ENCODE assay signal across 2 cellular contexts in genomic region chr4:55111601-55112000, GRCh38.
TF ChIP-seq lines count a peak whose summit lies in the region.

No MANE protein-coding gene starts in this region.

TF ChIP-seq in HepG2, 621 proteins besides CTCF, POLR2A, EP300 and RAD21:
- TF ChIP-seq USF2 (IDR thresholded peaks at IDR 0.05; ENCODE audit: low read depth, low read length) (peak; percentile 44; the same call in 1 of the 2 replicates), USF2 (CRISPR knock-in tag; IDR thresholded peaks at IDR 0.05; ENCODE audit: borderline replicate concordance) (no peak), TERF1 (CRISPR knock-in tag; IDR thresholded peaks at IDR 0.05) (no peak), ZNF337 (CRISPR knock-in tag; IDR thresholded peaks at IDR 0.05; ENCODE audit: borderline replicate concordance, low read depth) (no peak), IRF1 (CRISPR knock-in tag; IDR thresholded peaks at IDR 0.05; ENCODE audit: low read depth) (no peak), SMAD9 (CRISPR knock-in tag; IDR thresholded peaks at IDR 0.05) (no peak), FOXC1 (CRISPR knock-in tag; IDR thresholded peaks at IDR 0.05; ENCODE audit: borderline replicate concordance) (no peak), ZNF75D (CRISPR knock-in tag; IDR thresholded peaks at IDR 0.05; ENCODE audit: borderline replicate concordance) (no peak), RXRB (CRISPR knock-in tag; IDR thresholded peaks at IDR 0.05; ENCODE audit: borderline replicate concordance) (no peak), CEBPG (CRISPR knock-in tag; IDR thresholded peaks at IDR 0.05) (no peak), RAD51 (IDR thresholded peaks at IDR 0.05; ENCODE audit: borderline replicate concordance) (peak; percentile 81), NR0B2 (CRISPR knock-in tag; IDR thresholded peaks at IDR 0.05) (no peak), MBD4 (IDR thresholded peaks at IDR 0.05; ENCODE audit: borderline replicate concordance, low read length) (no peak), NR2F1 (CRISPR knock-in tag; IDR thresholded peaks at IDR 0.05) (no peak), SMAD1 (CRISPR knock-in tag; IDR thresholded peaks at IDR 0.05; ENCODE audit: borderline replicate concordance, low read depth) (no peak), ZNF441 (CRISPR knock-in tag; IDR thresholded peaks at IDR 0.05; ENCODE audit: borderline replicate concordance) (no peak), CERS6 (CRISPR knock-in tag; IDR thresholded peaks at IDR 0.05) (no peak)

TF ChIP-seq in WTC11, 78 proteins besides CTCF, POLR2A, EP300 and RAD21 (continued from another document):
- no peak for TF ChIP-seq ZNF425 (CRISPR knock-in tag; conservative IDR thresholded peaks at IDR 0.05)
- TF ChIP-seq ZNF138 (CRISPR knock-in tag; conservative IDR thresholded peaks at IDR 0.05) = no peak
- TF ChIP-seq FOXP1 (CRISPR knock-in tag; IDR thresholded peaks at IDR 0.05; ENCODE audit: borderline replicate concordance) = no peak
- TF ChIP-seq E2F5 (CRISPR knock-in tag; IDR thresholded peaks at IDR 0.05) = no peak
- TF ChIP-seq FOXJ3 (CRISPR knock-in tag; IDR thresholded peaks at IDR 0.05; ENCODE audit: borderline replicate concordance) = no peak
- no peak for TF ChIP-seq GABPB1 (CRISPR knock-in tag; IDR thresholded peaks at IDR 0.05)
- TF ChIP-seq MYBL2 (CRISPR knock-in tag; IDR thresholded peaks at IDR 0.05) = no peak
- TF ChIP-seq ZNF263 (CRISPR knock-in tag; IDR thresholded peaks at IDR 0.05; ENCODE audit: low read depth) = no peak
- TF ChIP-seq ZNF671 (CRISPR knock-in tag; IDR thresholded peaks at IDR 0.05) = no peak
- TF ChIP-seq SP1 (CRISPR knock-in tag; conservative IDR thresholded peaks at IDR 0.05) = no peak
